Comparison of ENCODE assay signal across 8 cellular contexts in genomic region chr19:4581381-4582111, GRCh38. TPM values are rescaled to one million over a fixed set of nuclear protein-coding genes. Genes with fewer than 3 reads are reported as not detected.
A peak's percentile ranks its signal among the peaks of the same experiment; 100 is the strongest.
DNase-seq lines count a peak whose midpoint lies in the region; ATAC-seq and TF ChIP-seq lines count a peak whose summit lies in the region.

No MANE protein-coding gene starts in this region.

- H3K4ac ChIP-seq in H9 (ENCODE audit: low read depth, low read length), result no peak overlapping the region
- H3K4ac ChIP-seq in mesendoderm (ENCODE audit: low read depth, low read length), result no peak overlapping the region

- H3K27me3 ChIP-seq in BLaER1 treated with 17β-estradiol and CSF1 and Interleukin-3, amounts not matched to agents 10 nM and 100 nM, result peaks cover 23 to 59% (median 34%) of the 10 kb centered on the region in 11 experiments
- no peaks in the 10 kb centered on the region; the same call in 1 of the 2 replicates for H3K27me3 ChIP-seq in H9 (ENCODE audit: insufficient read depth, low read length)
- no peaks in the 10 kb centered on the region for H3K27me3 ChIP-seq in mesendoderm (ENCODE audit: insufficient read depth, low read length, poor library complexity)

- H3K9me3 Mint-ChIP-seq in H9, result peaks cover 0 to 2% of the 10 kb centered on the region in 2 experiments; a peak in 2 of 5 replicates
- no peaks in the 10 kb centered on the region for H3K9me3 Mint-ChIP-seq in activated naive CD8-positive, alpha-beta T cell treated with anti-CD3 and anti-CD28 coated beads, Interleukin-2, amount 10 ng/mL, durations not matched to agents 7 days and 5 days

- DNase-seq in H9, result peak; percentile 61
- DNase-seq in activated naive CD8-positive, alpha-beta T cell treated with anti-CD3 and anti-CD28 coated beads, Interleukin-2, amount 10 ng/mL, durations not matched to agents 7 days and 5 days, result no peak
- DNase-seq in mesendoderm, result no peak
- no peak for DNase-seq in activated gamma-delta T cell (lab: John Stamatoyannopoulos, UW)
- no peak for DNase-seq in foreskin melanocyte
- DNase-seq in activated CD4-positive, alpha-beta T cell treated with anti-CD3 and anti-CD28 coated beads, Interleukin-2, amount 50 U/mL, for 4 hours, result no peak

- no peak overlapping the region for H4K91ac ChIP-seq in H9 (ENCODE audit: insufficient read length, low read depth, low read length)

- H2BK15ac ChIP-seq in H9 (ENCODE audit: low read depth, low read length), result no peak overlapping the region
- H2BK15ac ChIP-seq in mesendoderm (replicated peaks; ENCODE audit: low read depth), result no peak overlapping the region

- no peak overlapping the region for H2BK20ac ChIP-seq in H9 (ENCODE audit: low read depth, low read length, poor library complexity, severe bottlenecking)

- no peaks in the 10 kb centered on the region for H3K79me2 ChIP-seq in H9 (ENCODE audit: insufficient read depth, low read length)
- H3K79me2 ChIP-seq in mesendoderm (ENCODE audit: control insufficient read depth, insufficient read depth, low read length), result no peaks in the 10 kb centered on the region

- peaks cover 52% of the 10 kb centered on the region for H3K27me3 Mint-ChIP-seq in H9 (ENCODE audit: low read depth)
- H3K27me3 Mint-ChIP-seq in activated naive CD8-positive, alpha-beta T cell treated with anti-CD3 and anti-CD28 coated beads, Interleukin-2, amount 10 ng/mL, durations not matched to agents 7 days and 5 days, result peaks cover 56% of the 10 kb centered on the region

- TF ChIP-seq CTCF in H9 (conservative IDR thresholded peaks at IDR 0.05), result no peak

- no peak overlapping the region for H3K27ac Mint-ChIP-seq in H9
- no peak overlapping the region for H3K27ac Mint-ChIP-seq in activated naive CD8-positive, alpha-beta T cell treated with anti-CD3 and anti-CD28 coated beads, Interleukin-2, amount 10 ng/mL, durations not matched to agents 7 days and 5 days

- H3K27ac ChIP-seq in BLaER1 treated with 17β-estradiol and CSF1 and Interleukin-3, amounts not matched to agents 10 nM and 100 nM, result no peak overlapping the region
- H3K27ac ChIP-seq in H9 (ENCODE audit: insufficient read length, low read depth, low read length) (no peak overlapping the region), mesendoderm (ENCODE audit: low read depth, low read length) (no peak overlapping the region)

- H3K4me3 Mint-ChIP-seq in H9, result peak overlapping the region; percentile 73 to 91
- H3K4me3 Mint-ChIP-seq in activated naive CD8-positive, alpha-beta T cell treated with anti-CD3 and anti-CD28 coated beads, Interleukin-2, amount 10 ng/mL, durations not matched to agents 7 days and 5 days, result peak overlapping the region; percentile 51

- H3K36me3 Mint-ChIP-seq in H9 (ENCODE audit: insufficient read depth in 1 of 3, low read depth in 3 of 3), result peaks cover 0 to under 1% (median 0%) of the 10 kb centered on the region in 3 experiments; a peak in 1 of 7 replicates
- no peaks in the 10 kb centered on the region for H3K36me3 Mint-ChIP-seq in activated naive CD8-positive, alpha-beta T cell treated with anti-CD3 and anti-CD28 coated beads, Interleukin-2, amount 10 ng/mL, durations not matched to agents 7 days and 5 days

- no CpG with 5 or more reads among the region's 84 CpGs for WGBS in H9 (ENCODE audit: extremely low coverage, insufficient read length, low lambda C conversion rate)
- no CpG with 5 or more reads among the region's 84 CpGs for WGBS in mesendoderm (ENCODE audit: extremely low coverage, insufficient coverage, low lambda C conversion rate)

- peaks cover 0 to 18% (median 0%) of the 10 kb centered on the region in 11 experiments; a peak in 5 of 22 replicates for H4K20me1 ChIP-seq in BLaER1 treated with 17β-estradiol and CSF1 and Interleukin-3, amounts not matched to agents 10 nM and 100 nM
- H4K20me1 ChIP-seq in H9 (ENCODE audit: control insufficient read depth, insufficient read depth, insufficient read length), result no peaks in the 10 kb centered on the region

- H2AFZ ChIP-seq in H9 (ENCODE audit: low read length), result no peak overlapping the region

- H2BK12ac ChIP-seq in H9 (ENCODE audit: insufficient read length, low read depth, low read length), result no peak overlapping the region

- peaks cover 3% of the 10 kb centered on the region for H3K23me2 ChIP-seq in H9 (ENCODE audit: insufficient read length, low read depth, low read length, poor library complexity, severe bottlenecking)

- peaks cover 11 to 31% of the 10 kb centered on the region in 2 experiments for H3K4me1 Mint-ChIP-seq in H9
- H3K4me1 Mint-ChIP-seq in activated naive CD8-positive, alpha-beta T cell treated with anti-CD3 and anti-CD28 coated beads, Interleukin-2, amount 10 ng/mL, durations not matched to agents 7 days and 5 days, result peaks cover 6% of the 10 kb centered on the region

- no peak overlapping the region for H2BK5ac ChIP-seq in H9 (ENCODE audit: insufficient read length, low read length)
- no peak overlapping the region for H2BK5ac ChIP-seq in mesendoderm (ENCODE audit: low read length)

- no peak overlapping the region for H4K5ac ChIP-seq in H9 (ENCODE audit: insufficient read length, low read depth, low read length)
- no peak overlapping the region for H4K5ac ChIP-seq in mesendoderm (ENCODE audit: low read length)

- peak overlapping the region in 9 of 11 experiments; percentile 29 to 64 (median 61); a peak in 11 of 22 replicates for H3K9ac ChIP-seq in BLaER1 treated with 17β-estradiol and CSF1 and Interleukin-3, amounts not matched to agents 10 nM and 100 nM
- H3K9ac ChIP-seq in H9 (ENCODE audit: extremely low read depth, insufficient read length, low read length) (no peak overlapping the region), mesendoderm (ENCODE audit: low read length) (no peak overlapping the region)

- H3K4me1 ChIP-seq in BLaER1 treated with 17β-estradiol and CSF1 and Interleukin-3, amounts not matched to agents 10 nM and 100 nM, result peaks cover 20 to 46% (median 32%) of the 10 kb centered on the region in 10 experiments; a peak in 19 of 20 replicates
- H3K4me1 ChIP-seq in H9 (ENCODE audit: insufficient read depth, low read length), result no peaks in the 10 kb centered on the region
- H3K4me1 ChIP-seq in mesendoderm (ENCODE audit: control insufficient read depth, low read depth, low read length), result no peaks in the 10 kb centered on the region

- H3K23ac ChIP-seq in H9 (ENCODE audit: insufficient read length, low read depth, low read length) (no peak overlapping the region), mesendoderm (ENCODE audit: low read length) (no peak overlapping the region)

- H3K4me3 ChIP-seq in BLaER1 treated with 17β-estradiol and CSF1 and Interleukin-3, amounts not matched to agents 10 nM and 100 nM, result peak overlapping the region; percentile 43 to 70 (median 57)
- H3K4me3 ChIP-seq in mesendoderm (ENCODE audit: low read length), result no peak overlapping the region

- H3K4me2 ChIP-seq in BLaER1 treated with 17β-estradiol and CSF1 and Interleukin-3, amounts not matched to agents 10 nM and 100 nM, result peak overlapping the region; percentile 55 to 82 (median 73)
- H3K4me2 ChIP-seq in H9 (ENCODE audit: insufficient read depth, insufficient read length, low read length) (peak overlapping the region; percentile 36), mesendoderm (ENCODE audit: low read length) (peak overlapping the region; percentile 56)

- H4K8ac ChIP-seq in H9 (replicated peaks; ENCODE audit: insufficient read length, low read depth, low read length) (no peak overlapping the region), mesendoderm (ENCODE audit: low read depth, low read length) (no peak overlapping the region)

- H3T11ph ChIP-seq in H9 (ENCODE audit: low read length), result no peak overlapping the region

- H3K79me1 ChIP-seq in H9 (ENCODE audit: insufficient read depth, low read depth, low read length, poor library complexity, severe bottlenecking), result peaks cover 4% of the 10 kb centered on the region
- H3K79me1 ChIP-seq in mesendoderm (ENCODE audit: low read length), result no peaks in the 10 kb centered on the region

- ATAC-seq in activated naive CD8-positive, alpha-beta T cell treated with anti-CD3 and anti-CD28 coated beads, Interleukin-2, amount 10 ng/mL, durations not matched to agents 7 days and 5 days (ENCODE audit: low read depth), result no peak
- ATAC-seq in GM21825 (IDR thresholded peaks at IDR 0.05; ENCODE audit: unreplicated experiment), result no peak

- no peak overlapping the region for H3K56ac ChIP-seq in H9 (ENCODE audit: insufficient read length, low read depth, low read length)
- H3K56ac ChIP-seq in mesendoderm (ENCODE audit: low read length), result peak overlapping the region; percentile 73

- H2BK120ac ChIP-seq in H9 (ENCODE audit: low read depth, low read length, poor library complexity, severe bottlenecking) (no peak overlapping the region), mesendoderm (ENCODE audit: low read depth, low read length) (no peak overlapping the region)

- H2AK5ac ChIP-seq in H9 (ENCODE audit: insufficient read length, low read length) (no peak overlapping the region), mesendoderm (ENCODE audit: low read length) (no peak overlapping the region)

- POLR2A ChIA-PET in activated naive CD8-positive, alpha-beta T cell treated with anti-CD3 and anti-CD28 coated beads, Interleukin-2, amount 10 ng/mL, durations not matched to agents 7 days and 5 days (lab: Charles Lee), result no interaction called here

- no peak overlapping the region for H3K18ac ChIP-seq in H9 (ENCODE audit: insufficient read length, low read depth, low read length)
- peak overlapping the region; percentile 54 for H3K18ac ChIP-seq in mesendoderm (ENCODE audit: low read length)

- no peaks in the 10 kb centered on the region for H3K9me3 ChIP-seq in BLaER1 treated with 17β-estradiol and CSF1 and Interleukin-3, amounts not matched to agents 10 nM and 100 nM (replicated peaks in 1 of 11)
- H3K9me3 ChIP-seq in H9 (ENCODE audit: control insufficient read depth, low read depth, low read length), result no peaks in the 10 kb centered on the region

- no peak overlapping the region for H3K14ac ChIP-seq in H9 (ENCODE audit: insufficient read depth, low read length)

- H3K36me3 ChIP-seq in BLaER1 treated with 17β-estradiol and CSF1 and Interleukin-3, amounts not matched to agents 10 nM and 100 nM, result no peaks in the 10 kb centered on the region
- H3K36me3 ChIP-seq in mesendoderm (ENCODE audit: control insufficient read depth, insufficient read depth, low read length), result no peaks in the 10 kb centered on the region

RNA-seq across cellular contexts. Expression of gene SEMA6B, which starts 22.1 kb away (rescaled TPM):
- 38.4 and 38.7 TPM in 2 replicates for total RNA-seq in H9 (2021)
- total RNA-seq in activated naive CD8-positive, alpha-beta T cell treated with anti-CD3 and anti-CD28 coated beads, Interleukin-2, amount 10 ng/mL, durations not matched to agents 7 days and 5 days, result 1 to 10 TPM in 1 of 2 experiments, under 1 TPM in 1; 1.00 to 1.3 TPM
- polyA plus RNA-seq in mesendoderm (2013, experiment 1 of 2), result 6.6 TPM
- polyA plus RNA-seq in mesendoderm (2013, experiment 2 of 2), result 6.7 TPM

RNA-seq across cellular contexts. Expression of gene LRG1, which starts 41.7 kb away (rescaled TPM):
- total RNA-seq in H9 (2021), result 0.24 and 0.50 TPM in 2 replicates
- not detected for total RNA-seq in activated naive CD8-positive, alpha-beta T cell treated with anti-CD3 and anti-CD28 coated beads, Interleukin-2, amount 10 ng/mL, durations not matched to agents 7 days and 5 days
- 0.59 TPM for polyA plus RNA-seq in mesendoderm (2013, experiment 1 of 2)
- 0.42 TPM for polyA plus RNA-seq in mesendoderm (2013, experiment 2 of 2)

RNA-seq across cellular contexts. Expression of gene PLIN5, which starts 46.5 kb away (rescaled TPM):
- 2.7 and 3.9 TPM in 2 replicates for total RNA-seq in H9 (2021)
- 1 to 10 TPM in 1 of 2 experiments, under 1 TPM in 1; 0.37 to 1.1 TPM for total RNA-seq in activated naive CD8-positive, alpha-beta T cell treated with anti-CD3 and anti-CD28 coated beads, Interleukin-2, amount 10 ng/mL, durations not matched to agents 7 days and 5 days
- 0.14 TPM for polyA plus RNA-seq in mesendoderm (2013, experiment 1 of 2)
- 0.24 TPM for polyA plus RNA-seq in mesendoderm (2013, experiment 2 of 2)

RNA-seq across cellular contexts. Expression of gene TNFAIP8L1, which starts 57.8 kb away (rescaled TPM):
- total RNA-seq in H9 (2021), result 3.5 and 4.2 TPM in 2 replicates
- total RNA-seq in activated naive CD8-positive, alpha-beta T cell treated with anti-CD3 and anti-CD28 coated beads, Interleukin-2, amount 10 ng/mL, durations not matched to agents 7 days and 5 days, result 10 to 100 TPM; 18.9 to 19.5 TPM
- polyA plus RNA-seq in mesendoderm (2013, experiment 1 of 2), result 5.3 TPM
- 5.1 TPM for polyA plus RNA-seq in mesendoderm (2013, experiment 2 of 2)

Comparison
In these comparisons a context has a peak if more than half of its experiments do, and no peak if none do; other contexts are left out.
1. H3K9ac ChIP-seq: peak in BLaER1 treated with 17β-estradiol and CSF1 and Interleukin-3, amounts not matched to agents 10 nM and 100 nM (9 of 11); none in H9 (single experiment) and mesendoderm (single experiment).
2. RNA of gene SEMA6B, which starts 22.1 kb away (total RNA-seq): 38.4 to 38.7 TPM in H9; 1.00 to 1.3 TPM in activated naive CD8-positive, alpha-beta T cell treated with anti-CD3 and anti-CD28 coated beads, Interleukin-2, amount 10 ng/mL, durations not matched to agents 7 days and 5 days; every median in the first group is over 10 times any median in the second.
3. Peak in every context shown above with its lines, with median percentiles within 50 percentile points of each other: H3K4me2 ChIP-seq.